In the genomic region with DNA sequence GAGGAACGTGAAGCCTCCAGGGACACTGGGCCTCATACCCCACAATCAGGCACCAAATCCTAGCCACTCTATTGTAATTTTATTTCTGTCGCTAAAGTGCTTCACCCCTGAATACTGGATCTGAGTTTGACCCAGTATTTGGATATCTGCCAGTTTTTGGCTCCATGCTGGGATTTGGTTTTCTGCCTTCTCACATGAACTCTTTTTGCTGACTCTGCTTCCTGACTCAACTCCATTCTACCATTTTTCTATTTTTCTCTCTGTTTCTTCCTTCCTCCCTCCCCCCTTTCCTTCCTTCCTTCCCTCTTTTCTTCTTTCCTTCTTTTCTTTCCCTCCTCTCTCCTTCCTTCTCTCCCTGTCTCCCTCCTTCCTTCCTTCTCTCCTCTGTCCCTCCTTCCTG, we compare ENCODE assay signal across 26 cellular contexts.
"Had no signal": no experiment of that assay in that cellular context is flagged by ENCODE, and none has a peak within 500 bp of the region (broad histone marks: within the 10 kb centered on the region; RNA-seq: fewer than 3 reads in every experiment).

No MANE protein-coding gene starts in this region.

- DNase-seq: activated B cell treated with CpG ODN at 0.5 μM for 24 hours; activated CD4-positive, alpha-beta T cell treated with anti-CD3 and anti-CD28 coated beads for 1 hour; activated CD4-positive, alpha-beta T cell treated with anti-CD3 and anti-CD28 coated beads, Interleukin-2, amount 10 ng/mL, durations not matched to agents 24 days and 14 days; activated CD4-positive, alpha-beta T cell treated with anti-CD3 and anti-CD28 coated beads, Interleukin-2, amount 50 U/mL, for 48 hours; activated CD8-positive, alpha-beta memory T cell treated with anti-CD3 and anti-CD28 coated beads, Interleukin-2, amount 10 ng/mL, durations not matched to agents 7 days and 5 days; activated effector memory CD4-positive, alpha-beta T cell treated with anti-CD3 and anti-CD28 coated beads, Interleukin-2, amount 50 U/mL, for 16 hours; activated naive CD4-positive, alpha-beta T cell treated with Interleukin-2 at 50 U/mL for 16 hours; activated naive CD8-positive, alpha-beta T cell treated with anti-CD3 and anti-CD28 coated beads, Interleukin-2, amount 50 U/mL, for 24 hours; activated T-cell treated with anti-CD3 and anti-CD28 coated beads, Interleukin-2, amount 50 U/mL, for 24 hours; amniotic stem cell; body of pancreas; central memory CD4-positive, alpha-beta T cell; Kasumi-1; KBM-7; NCI-H1048; NCI-H1436; NCI-H187; NCI-H2081 treated with DMSO at 0.1 percent for 48 hours; NCI-H2171 treated with DMSO at 0.1 percent for 48 hours; NCI-H446 treated with DMSO at 0.1 percent for 48 hours; NCI-H524 treated with DMSO at 0.1 percent for 48 hours; NCI-H748 treated with DMSO at 0.1 percent for 48 hours; SIG-M5; T-cell; T-helper 2 cell; T1000 had no signal
